Comparison of ENCODE assay signal across 17 cellular contexts in the genomic region with DNA sequence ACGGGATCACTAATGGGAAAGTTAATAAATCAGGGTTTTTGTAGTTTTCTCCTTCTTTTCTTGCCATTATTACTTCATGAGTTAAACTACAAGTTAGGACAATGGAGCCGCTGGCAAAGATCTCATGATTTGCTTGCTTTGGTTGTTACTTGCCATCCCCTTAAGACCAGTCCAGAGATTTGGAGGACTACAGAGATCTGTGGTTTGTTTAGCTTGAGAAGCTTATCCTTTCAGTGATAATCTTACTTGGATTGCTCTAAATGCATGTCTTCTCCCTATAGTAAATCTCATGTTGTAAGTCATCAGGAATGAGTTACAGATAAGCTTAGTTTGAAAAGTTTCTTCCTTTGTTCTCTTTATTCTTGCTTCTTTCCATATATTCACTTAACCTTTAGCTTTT.
A peak's percentile ranks its signal among the peaks of the same experiment; 100 is the strongest.
DNase-seq lines count a peak whose midpoint lies in the region; ATAC-seq, FAIRE-seq and TF ChIP-seq lines count a peak whose summit lies in the region.
"Had no signal": no experiment of that assay in that cellular context is flagged by ENCODE, and none has a peak within 500 bp of the region (broad histone marks: within the 10 kb centered on the region; RNA-seq: fewer than 3 reads in every experiment).

No MANE protein-coding gene starts in this region.

- H3K4me3 ChIP-seq in fibroblast of the aortic adventitia (ENCODE audit: low read depth, low read length) (no peak overlapping the region), uterus (no peak overlapping the region)

- no peak for TF ChIP-seq CTCF in fibroblast of the aortic adventitia (IDR thresholded peaks at IDR 0.05; ENCODE audit: insufficient read depth, low read length)
- no peak for TF ChIP-seq CTCF in nephron (IDR thresholded peaks at IDR 0.05; ENCODE audit: unreplicated experiment in 3 of 3)
- TF ChIP-seq CTCF in uterus (IDR thresholded peaks at IDR 0.05): no peak

- no peak overlapping the region for H3K27ac ChIP-seq in uterus
- H3K27ac ChIP-seq: C4-2B had no signal

- intact Hi-C loops in uterus (cut with DNase I; ENCODE audit: low total_unique reads): no loop called here

- peaks cover 4% of the 10 kb centered on the region for H3K27me3 Mint-ChIP-seq in nephron (ENCODE audit: low read depth)
- H3K27me3 Mint-ChIP-seq: CD4-positive, alpha-beta T cell had no signal

- no peaks in the 10 kb centered on the region for H3K9me3 ChIP-seq in uterus
- H3K9me3 ChIP-seq: Caco-2 had no signal

- no peaks in the 10 kb centered on the region for H3K36me3 ChIP-seq in uterus

- peaks cover 24% of the 10 kb centered on the region for H3K4me1 Mint-ChIP-seq in nephron
- H3K4me1 Mint-ChIP-seq: H9 had no signal

- peak; percentile 93 for FAIRE-seq in H54 (lab: Jason Lieb, UNC)
- FAIRE-seq: A204.1 had no signal

- peak overlapping the region in 2 of 3 experiments; percentile 9 to 16 for H3K27ac Mint-ChIP-seq in nephron
- H3K27ac Mint-ChIP-seq: CD4-positive, alpha-beta T cell; H9 had no signal

- DNase-seq in H54 (ENCODE audit: insufficient read length, low spot score): no peak
- peak; percentile 51 for DNase-seq in fibroblast of the aortic adventitia (ENCODE audit: low read depth)
- DNase-seq in NCI-H187 treated with DMSO at 0.1 percent for 48 hours (lab: John Stamatoyannopoulos, UW): no peak
- DNase-seq in uterus: no peak
- DNase-seq: ACHN; Caco-2; CD4-positive, alpha-beta T cell; DMS153; DMS79; GF-D8; GOT3; H9 had no signal

- peaks cover 12% of the 10 kb centered on the region for H3K9me3 Mint-ChIP-seq in nephron

- H3K36me3 Mint-ChIP-seq in nephron (ENCODE audit: low read depth): peaks cover 61% of the 10 kb centered on the region

- no peaks in the 10 kb centered on the region for H3K4me1 ChIP-seq in uterus
- H3K4me1 ChIP-seq: Caco-2 had no signal

- TF ChIP-seq POLR2A in H54 (IDR thresholded peaks at IDR 0.05; ENCODE audit: low read depth, low read length) (no peak), uterus (IDR thresholded peaks at IDR 0.05) (no peak)

- ATAC-seq in HG02610 (IDR thresholded peaks at IDR 0.05; ENCODE audit: unreplicated experiment) (no peak), HG03442 (IDR thresholded peaks at IDR 0.05; ENCODE audit: unreplicated experiment) (no peak)

- H3K27me3 ChIP-seq in uterus: no peaks in the 10 kb centered on the region

- no peak overlapping the region for H3K4me3 Mint-ChIP-seq in nephron
- H3K4me3 Mint-ChIP-seq: CD4-positive, alpha-beta T cell; H9 had no signal
